In the genomic region with DNA sequence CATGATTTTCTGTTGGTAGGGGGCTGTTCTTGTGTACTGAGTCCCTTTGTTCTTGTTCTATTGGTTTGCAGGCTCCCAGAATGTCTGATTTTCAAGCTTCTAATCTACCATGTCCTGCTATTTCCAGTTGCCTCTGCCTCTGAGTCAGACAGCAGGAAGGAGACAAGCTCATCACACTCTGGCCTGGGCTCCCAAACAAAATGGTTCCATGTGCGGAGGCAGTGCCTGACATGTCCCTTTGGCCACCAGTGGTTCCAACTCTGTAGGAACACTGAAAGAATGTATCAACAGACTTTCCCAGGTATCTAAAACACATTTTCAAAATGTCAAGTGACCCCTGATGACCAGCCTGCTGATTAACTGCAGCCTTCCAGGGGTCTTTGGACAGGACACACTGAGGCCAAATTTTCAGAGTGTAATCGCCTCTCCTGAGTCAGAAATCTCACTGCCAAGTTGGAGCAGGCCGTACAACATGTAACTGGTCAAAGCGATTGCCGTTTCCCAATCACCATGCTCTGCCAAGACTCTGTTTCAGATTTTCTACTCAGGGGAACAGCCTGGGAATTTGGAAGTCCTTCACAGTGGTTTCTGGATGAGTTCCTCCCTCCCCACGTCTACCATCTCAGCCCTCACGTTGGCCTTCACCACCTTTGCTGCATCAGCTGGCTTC, we compare ENCODE assay signal across 1 cellular context.
TF ChIP-seq lines count a peak whose summit lies in the region.

No MANE protein-coding gene starts in this region.

TF ChIP-seq in IMR-90, 13 proteins besides CTCF, POLR2A, EP300 and RAD21:
- no peak for TF ChIP-seq CEBPB (IDR thresholded peaks at IDR 0.05; ENCODE audit: low read depth, low read length)
- no peak for TF ChIP-seq MAZ (IDR thresholded peaks at IDR 0.05; ENCODE audit: borderline replicate concordance, low read depth, low read length)
